27 cellular contexts compared by ENCODE assay signal in the genomic region with DNA sequence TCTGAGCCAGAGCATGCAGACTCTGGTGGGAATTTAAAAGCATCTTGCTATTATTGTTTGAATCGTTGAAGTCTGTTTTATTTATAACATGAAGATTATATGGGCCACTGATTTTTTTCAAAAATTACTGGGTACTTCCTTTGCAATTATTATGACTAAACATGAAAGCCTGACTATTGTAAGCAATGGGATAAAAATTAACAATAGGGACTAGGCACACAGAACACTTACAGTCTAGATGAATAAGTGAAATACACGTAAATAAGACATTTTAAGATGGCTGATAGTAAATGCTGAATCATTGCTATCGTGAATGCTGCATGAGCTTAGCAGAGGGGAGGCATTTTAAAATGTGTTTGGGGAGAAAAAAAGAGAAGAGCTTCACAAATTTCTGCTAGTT.
"Had no signal": no experiment of that assay in that cellular context is flagged by ENCODE, and none has a peak within 500 bp of the region (broad histone marks: within the 10 kb centered on the region; RNA-seq: fewer than 3 reads in every experiment).

No MANE protein-coding gene starts in this region.

- H3K36me3 Mint-ChIP-seq: activated naive CD8-positive, alpha-beta T cell treated with anti-CD3 and anti-CD28 coated beads for 36 hours had no signal

- H3K27me3 Mint-ChIP-seq: activated CD4-positive, alpha-beta T cell treated with anti-CD3 and anti-CD28 coated beads, Interleukin-2, amount 10 ng/mL, durations not matched to agents 24 days and 14 days; activated CD8-positive, alpha-beta T cell treated with anti-CD3 and anti-CD28 coated beads for 36 hours; activated naive CD8-positive, alpha-beta T cell treated with anti-CD3 and anti-CD28 coated beads for 36 hours; activated T-helper 17 cell treated with anti-CD3 and anti-CD28 coated beads, Interleukin-2, amount 50 U/mL, for 72 hours had no signal

- ATAC-seq: activated CD8-positive, alpha-beta T cell treated with anti-CD3 and anti-CD28 coated beads for 36 hours; activated T-cell treated with anti-CD3 and anti-CD28 coated beads, Interleukin-2, amount 50 U/mL, for 72 hours; activated T-helper 17 cell treated with anti-CD3 and anti-CD28 coated beads, Interleukin-2, amount 50 U/mL, for 72 hours had no signal

- H3K27ac Mint-ChIP-seq: activated CD4-positive, alpha-beta T cell treated with anti-CD3 and anti-CD28 coated beads, Interleukin-2, amount 10 ng/mL, durations not matched to agents 24 days and 14 days; activated CD8-positive, alpha-beta T cell treated with anti-CD3 and anti-CD28 coated beads for 36 hours; activated naive CD8-positive, alpha-beta T cell treated with anti-CD3 and anti-CD28 coated beads for 36 hours; activated T-cell treated with anti-CD3 and anti-CD28 coated beads, Interleukin-2, amount 50 U/mL, for 72 hours; activated T-helper 17 cell treated with anti-CD3 and anti-CD28 coated beads, Interleukin-2, amount 50 U/mL, for 72 hours had no signal

- H3K4me1 Mint-ChIP-seq: activated CD4-positive, alpha-beta T cell treated with anti-CD3 and anti-CD28 coated beads, Interleukin-2, amount 10 ng/mL, durations not matched to agents 24 days and 14 days; activated naive CD8-positive, alpha-beta T cell treated with anti-CD3 and anti-CD28 coated beads for 36 hours; activated T-helper 17 cell treated with anti-CD3 and anti-CD28 coated beads, Interleukin-2, amount 50 U/mL, for 72 hours had no signal

- DNase-seq: activated CD4-positive, alpha-beta T cell treated with anti-CD3 and anti-CD28 coated beads, Interleukin-2, amount 10 ng/mL, durations not matched to agents 24 days and 14 days; activated CD4-positive, alpha-beta T cell treated with anti-CD3 and anti-CD28 coated beads, Interleukin-2, amount 50 U/mL, for 4 hours; activated CD8-positive, alpha-beta T cell treated with anti-CD3 and anti-CD28 coated beads for 36 hours; activated effector memory CD4-positive, alpha-beta T cell treated with anti-CD3 and anti-CD28 coated beads, Interleukin-2, amount 50 U/mL, for 16 hours; activated naive CD4-positive, alpha-beta T cell; activated naive CD4-positive, alpha-beta T cell treated with anti-CD3 and anti-CD28 coated beads, Interleukin-2, amount 50 U/mL, for 16 hours; activated naive CD8-positive, alpha-beta T cell treated with anti-CD3 and anti-CD28 coated beads for 36 hours; activated T-cell treated with anti-CD3 and anti-CD28 coated beads, Interleukin-2, amount 50 U/mL, for 1 hour; activated T-cell treated with anti-CD3 and anti-CD28 coated beads, Interleukin-2, amount 50 U/mL, for 72 hours; amniotic stem cell; aorta; brain microvascular endothelial cell; central memory CD4-positive, alpha-beta T cell; MM.1S; MV-4-11; NCI-H1092; NCI-H1417; NCI-H146; NCI-H187; NCI-H2081; NCI-H2171 treated with DMSO at 0.1 percent for 48 hours; NCI-H2227 treated with DMSO at 0.1 percent for 48 hours; NCI-H446; NCI-H510A treated with DMSO at 0.1 percent for 48 hours; NCI-H526 treated with DMSO at 0.1 percent for 48 hours; Right ventricle myocardium superior had no signal

- H3K9me3 Mint-ChIP-seq: activated CD4-positive, alpha-beta T cell treated with anti-CD3 and anti-CD28 coated beads, Interleukin-2, amount 10 ng/mL, durations not matched to agents 24 days and 14 days; activated CD8-positive, alpha-beta T cell treated with anti-CD3 and anti-CD28 coated beads for 36 hours; activated naive CD8-positive, alpha-beta T cell treated with anti-CD3 and anti-CD28 coated beads for 36 hours; activated T-cell treated with anti-CD3 and anti-CD28 coated beads, Interleukin-2, amount 50 U/mL, for 72 hours; activated T-helper 17 cell treated with anti-CD3 and anti-CD28 coated beads, Interleukin-2, amount 50 U/mL, for 72 hours had no signal

- H3K4me3 Mint-ChIP-seq: activated CD4-positive, alpha-beta T cell treated with anti-CD3 and anti-CD28 coated beads, Interleukin-2, amount 10 ng/mL, durations not matched to agents 24 days and 14 days; activated CD8-positive, alpha-beta T cell treated with anti-CD3 and anti-CD28 coated beads for 36 hours; activated naive CD8-positive, alpha-beta T cell treated with anti-CD3 and anti-CD28 coated beads for 36 hours; activated T-cell treated with anti-CD3 and anti-CD28 coated beads, Interleukin-2, amount 50 U/mL, for 72 hours; activated T-helper 17 cell treated with anti-CD3 and anti-CD28 coated beads, Interleukin-2, amount 50 U/mL, for 72 hours had no signal
